17 cellular contexts compared by ENCODE assay signal in genomic region chr19:20503536-20503935, GRCh38.
A peak's percentile ranks its signal among the peaks of the same experiment; 100 is the strongest.
DNase-seq lines count a peak whose midpoint lies in the region; ATAC-seq and TF ChIP-seq lines count a peak whose summit lies in the region.
"Had no signal": no experiment of that assay in that cellular context is flagged by ENCODE, and none has a peak within 500 bp of the region (broad histone marks: within the 10 kb centered on the region; RNA-seq: fewer than 3 reads in every experiment).

No MANE protein-coding gene starts in this region.

- no peak for TF ChIP-seq CTCF in cardiac fibroblast (IDR thresholded peaks at IDR 0.05; ENCODE audit: low read depth, low read length)

- no peaks in the 10 kb centered on the region for H3K27me3 Mint-ChIP-seq in T-cell
- H3K27me3 Mint-ChIP-seq: activated CD4-positive, alpha-beta memory T cell treated with anti-CD3 and anti-CD28 coated beads for 36 hours had no signal

- H3K9me3 Mint-ChIP-seq in T-cell: peaks cover 31 to 75% (median 46%) of the 10 kb centered on the region in 3 donors

- peaks cover 1% of the 10 kb centered on the region for H3K36me3 Mint-ChIP-seq in T-cell

- H3K4me1 ChIP-seq in effector memory CD4-positive, alpha-beta T cell (ENCODE audit: control insufficient read depth, insufficient read depth, low read length, poor library complexity, severe bottlenecking): no peaks in the 10 kb centered on the region
- H3K4me1 ChIP-seq: ascending aorta, transverse colon had no signal

- no peaks in the 10 kb centered on the region for H3K27me3 ChIP-seq in effector memory CD4-positive, alpha-beta T cell (replicated peaks; ENCODE audit: control insufficient read depth, insufficient read depth, low read length, poor library complexity, severe bottlenecking)
- H3K27me3 ChIP-seq: ascending aorta, transverse colon had no signal

- H3K4me3 Mint-ChIP-seq in T-cell: no peak overlapping the region
- H3K4me3 Mint-ChIP-seq: activated CD4-positive, alpha-beta memory T cell treated with anti-CD3 and anti-CD28 coated beads for 36 hours had no signal

- no peak overlapping the region for H3K27ac Mint-ChIP-seq in T-cell
- H3K27ac Mint-ChIP-seq: activated CD4-positive, alpha-beta memory T cell treated with anti-CD3 and anti-CD28 coated beads for 36 hours; activated T-helper 2 cell treated with anti-CD3 and anti-CD28 coated beads, Interferon-gamma antibody, Interleukin-2, Interleukin-4, amounts not matched to agents 10 μg/mL and 5 μg/mL and 100 μg/mL, durations not matched to agents 14 hours and 24 hours and 36 hours had no signal

- no peak overlapping the region for H3K27ac ChIP-seq in effector memory CD4-positive, alpha-beta T cell (ENCODE audit: insufficient read depth, low read length, poor library complexity, severe bottlenecking)
- H3K27ac ChIP-seq: ascending aorta, transverse colon had no signal

- no peaks in the 10 kb centered on the region for H3K36me3 ChIP-seq in effector memory CD4-positive, alpha-beta T cell (ENCODE audit: control insufficient read depth, insufficient read depth, low read length)
- H3K36me3 ChIP-seq: ascending aorta, transverse colon had no signal

- DNase-seq in EL (peak; percentile 68), NCI-H2029 (lab: John Stamatoyannopoulos, UW) (peak; percentile 39), cardiac fibroblast (ENCODE audit: low read depth in 2 of 2) (peak; percentile 19 to 73), non-pigmented ciliary epithelial cell (ENCODE audit: low read depth) (peak; percentile 13), AG08395 (ENCODE audit: low spot score) (no peak), T-cell (no peak)
- DNase-seq in effector memory CD4-positive, alpha-beta T cell: no peak
- DNase-seq: activated CD4-positive, alpha-beta memory T cell treated with anti-CD3 and anti-CD28 coated beads for 36 hours; C1 segment of cervical spinal cord; kidney glomerular epithelial cell; NCI-H526 treated with DMSO at 0.1 percent for 48 hours; posterior cingulate gyrus; SIG-M5; transverse colon had no signal

- H3K9me3 ChIP-seq in effector memory CD4-positive, alpha-beta T cell (ENCODE audit: control insufficient read depth, low read length): no peaks in the 10 kb centered on the region

- CTCF ChIA-PET in T-cell (lab: Charles Lee): no interaction called here

- no peak overlapping the region for H3K4me3 ChIP-seq in cardiac fibroblast (replicated peaks in 1 of 2; ENCODE audit: low read depth in 2 of 2, low read length in 2 of 2)
- H3K4me3 ChIP-seq in effector memory CD4-positive, alpha-beta T cell (ENCODE audit: insufficient read depth, low read depth, low read length, poor library complexity, severe bottlenecking): no peak overlapping the region
- H3K4me3 ChIP-seq: ascending aorta, transverse colon had no signal

- no peak for ATAC-seq in GM18907 (IDR thresholded peaks at IDR 0.05; ENCODE audit: unreplicated experiment)
- ATAC-seq in T-cell (replicated peaks in 1 of 4): no peak

- no peaks in the 10 kb centered on the region for H3K4me1 Mint-ChIP-seq in T-cell

- POLR2A ChIA-PET in T-cell (lab: Charles Lee): no interaction called here

Comparison
In these comparisons a context has a peak if more than half of its experiments do, and no peak if none do; other contexts are left out.
1. DNase-seq: peak in EL (single experiment), NCI-H2029 (single experiment), cardiac fibroblast (2 of 2) and non-pigmented ciliary epithelial cell (single experiment); none in effector memory CD4-positive, alpha-beta T cell (0 of 3), AG08395 (single experiment) and T-cell (0 of 34).